In genomic region chr10:62038609-62039190, GRCh38 we compare ENCODE assay signal across 1 cellular context.
TF ChIP-seq lines count a peak whose summit lies in the region.

No MANE protein-coding gene starts in this region.

TF ChIP-seq in K562, 482 proteins besides CTCF, POLR2A, EP300 and RAD21 (continued from another document):
- TF ChIP-seq ZBTB33 (CRISPR knock-in tag; IDR thresholded peaks at IDR 0.05) (no peak), RNF2 (IDR thresholded peaks at IDR 0.05) (0 out of 2 replicates have a peak, but pooled peaks have one; percentile 22), ETV6 (IDR thresholded peaks at IDR 0.05; ENCODE audit: borderline replicate concordance in 1 of 2, low read depth in 2 of 2, low read length in 1 of 2) (no peak), ETV6 (CRISPR knock-in tag; IDR thresholded peaks at IDR 0.05; ENCODE audit: borderline replicate concordance) (no peak), ZZZ3 (IDR thresholded peaks at IDR 0.05) (no peak), ZKSCAN1 (IDR thresholded peaks at IDR 0.05; ENCODE audit: low read depth, low read length) (no peak), TFAP4 (CRISPR knock-in tag; IDR thresholded peaks at IDR 0.05; ENCODE audit: borderline replicate concordance) (no peak), ZNF668 (CRISPR knock-in tag; IDR thresholded peaks at IDR 0.05) (no peak), SLC30A9 (CRISPR knock-in tag; IDR thresholded peaks at IDR 0.05) (no peak), SAP30 (IDR thresholded peaks at IDR 0.05; ENCODE audit: borderline replicate concordance, insufficient read depth, low read depth, low read length, poor library complexity, severe bottlenecking) (no peak), PCBP2 (IDR thresholded peaks at IDR 0.05; ENCODE audit: low read depth, low read length, poor library complexity, severe bottlenecking) (no peak), ZNF23 (CRISPR knock-in tag; IDR thresholded peaks at IDR 0.05) (no peak), ZNF197 (CRISPR knock-in tag; IDR thresholded peaks at IDR 0.05; ENCODE audit: low read depth) (no peak), FOXA1 (IDR thresholded peaks at IDR 0.05; ENCODE audit: borderline replicate concordance) (no peak)
